Comparison of ENCODE assay signal across 29 cellular contexts in the genomic region with DNA sequence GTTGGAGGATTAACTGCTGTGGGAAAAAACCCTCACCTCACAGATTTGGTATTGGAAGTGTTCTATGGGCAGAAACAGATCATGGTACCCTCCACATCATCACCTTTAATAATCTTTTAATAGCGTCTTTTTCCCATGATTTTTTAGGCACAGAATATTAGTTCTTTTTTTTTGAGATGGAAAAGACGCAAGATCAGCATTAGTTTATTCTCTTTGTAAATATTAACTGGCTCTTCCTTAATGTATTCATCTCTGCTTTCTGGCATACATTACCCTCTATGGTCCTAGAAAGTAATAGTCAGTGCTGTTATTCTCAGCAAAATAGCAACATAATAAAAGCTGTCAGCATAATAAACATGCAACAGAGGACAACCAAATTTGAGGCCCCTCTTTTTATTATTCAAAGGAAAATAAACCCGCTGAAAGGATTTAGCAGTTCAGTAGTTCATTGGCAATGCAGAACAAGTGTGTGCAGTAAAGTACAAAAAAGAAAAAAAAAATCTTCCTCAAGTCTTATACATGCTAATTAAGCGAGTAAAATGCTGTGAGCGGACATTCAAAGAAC. TPM values are rescaled to one million over a fixed set of nuclear protein-coding genes. Genes with fewer than 3 reads are reported as not detected.
"Had no signal": no experiment of that assay in that cellular context is flagged by ENCODE, and none has a peak within 500 bp of the region (broad histone marks: within the 10 kb centered on the region; RNA-seq: fewer than 3 reads in every experiment).

No MANE protein-coding gene starts in this region.

- H3K4me1 ChIP-seq: parathyroid adenoma, psoas muscle, right lobe of liver, thyroid gland, tibial nerve, upper lobe of left lung, vagina had no signal

- DNase-seq: naive thymus-derived CD8-positive, alpha-beta T cell; occipital lobe; ovary; posterior cingulate gyrus; psoas muscle; right cardiac atrium; right lobe of liver; sigmoid colon; small intestine; stimulated activated CD4-positive, alpha-beta T cell treated with anti-CD3 and anti-CD28 coated beads, Interleukin-15, amount 100 ng/mL, for 24 hours; stimulated activated CD4-positive, alpha-beta T cell treated with anti-CD3 and anti-CD28 coated beads, Interleukin-2, amount 100 ng/mL, for 24 hours; stimulated activated CD4-positive, alpha-beta T cell treated with anti-CD3 and anti-CD28 coated beads, Interleukin-2, amount 100 ng/mL, for 48 hours; stimulated activated CD4-positive, alpha-beta T cell treated with anti-CD3 and anti-CD28 coated beads, Interleukin-4, amount 100 ng/mL, for 24 hours; stimulated activated naive B cell treated with anti-CD40 and anti-IgM and Interleukin-4, amounts not matched to agents 10 μg/mL and 1 μg/mL and 100 μg/mL, for 72 hours; stimulated activated naive CD4-positive, alpha-beta T cell treated with Interleukin-2 at 50 U/mL for 16 hours; stomach; thyroid gland; trophoblast cell; upper lobe of left lung had no signal

- H3K27me3 ChIP-seq: ovary, right lobe of liver, sigmoid colon, stomach, thyroid gland, tibial nerve, upper lobe of left lung, vagina had no signal

- H2AFZ ChIP-seq: parathyroid adenoma had no signal

- H3K4me1 Mint-ChIP-seq: naive thymus-derived CD8-positive, alpha-beta T cell; stimulated activated effector memory CD8-positive, alpha-beta T cell treated with anti-CD3 and anti-CD28 coated beads, Interleukin-12 subunit alpha, Interleukin-12 subunit beta, amount 100 ng/mL, for 72 hours; stimulated activated naive B cell treated with anti-CD40 and anti-IgM and Interleukin-4, amounts not matched to agents 10 μg/mL and 1 μg/mL and 100 μg/mL, for 72 hours had no signal

- H3K4me3 ChIP-seq: ovary, psoas muscle, right lobe of liver, sigmoid colon, stomach, thoracic aorta, thyroid gland, tibial nerve, upper lobe of left lung, vagina had no signal

- ATAC-seq: naive thymus-derived CD8-positive, alpha-beta T cell; natural killer cell treated with Interleukin-12 subunit alpha and Interleukin-12 subunit beta and Interleukin-15 and Interleukin-18, amount 100 ng/mL, for 72 hours; psoas muscle; right cardiac atrium; right lobe of liver; stimulated activated effector memory CD8-positive, alpha-beta T cell treated with anti-CD3 and anti-CD28 coated beads, Interleukin-12 subunit alpha, Interleukin-12 subunit beta, amount 100 ng/mL, for 72 hours; stimulated activated naive B cell treated with anti-CD40 and anti-IgM and Interleukin-4, amounts not matched to agents 10 μg/mL and 1 μg/mL and 100 μg/mL, for 72 hours had no signal

- H3K27ac Mint-ChIP-seq: naive thymus-derived CD8-positive, alpha-beta T cell; natural killer cell treated with Interleukin-12 subunit alpha and Interleukin-12 subunit beta and Interleukin-15 and Interleukin-18, amount 100 ng/mL, for 72 hours; progenitor cell of endocrine pancreas; stimulated activated effector memory CD8-positive, alpha-beta T cell treated with anti-CD3 and anti-CD28 coated beads, Interleukin-12 subunit alpha, Interleukin-12 subunit beta, amount 100 ng/mL, for 72 hours; stimulated activated naive B cell treated with anti-CD40 and anti-IgM and Interleukin-4, amounts not matched to agents 10 μg/mL and 1 μg/mL and 100 μg/mL, for 72 hours; stimulated activated naive CD8-positive, alpha-beta T cell treated with anti-CD3 and anti-CD28 coated beads, Interleukin-15, Interleukin-2, amounts not matched to agents 100 ng/mL and 50 ng/mL, for 24 hours had no signal

- H3K27me3 Mint-ChIP-seq: naive thymus-derived CD8-positive, alpha-beta T cell; natural killer cell treated with Interleukin-12 subunit alpha and Interleukin-12 subunit beta and Interleukin-15 and Interleukin-18, amount 100 ng/mL, for 72 hours; progenitor cell of endocrine pancreas; stimulated activated naive B cell treated with anti-CD40 and anti-IgM and Interleukin-4, amounts not matched to agents 10 μg/mL and 1 μg/mL and 100 μg/mL, for 72 hours; stimulated activated naive CD8-positive, alpha-beta T cell treated with anti-CD3 and anti-CD28 coated beads, Interleukin-15, Interleukin-2, amounts not matched to agents 100 ng/mL and 50 ng/mL, for 24 hours had no signal

- H3K9ac ChIP-seq: parathyroid adenoma had no signal

- H3K36me3 Mint-ChIP-seq: naive thymus-derived CD8-positive, alpha-beta T cell; natural killer cell treated with Interleukin-12 subunit alpha and Interleukin-12 subunit beta and Interleukin-15 and Interleukin-18, amount 100 ng/mL, for 72 hours; stimulated activated effector memory CD8-positive, alpha-beta T cell treated with anti-CD3 and anti-CD28 coated beads, Interleukin-12 subunit alpha, Interleukin-12 subunit beta, amount 100 ng/mL, for 72 hours; stimulated activated naive B cell treated with anti-CD40 and anti-IgM and Interleukin-4, amounts not matched to agents 10 μg/mL and 1 μg/mL and 100 μg/mL, for 72 hours had no signal

- H3K9me3 ChIP-seq: ovary, psoas muscle, right lobe of liver, sigmoid colon, stomach, thoracic aorta, thyroid gland, tibial nerve, upper lobe of left lung, vagina had no signal

- FAIRE-seq: small intestine, urothelium cell line had no signal

- H3K9me3 Mint-ChIP-seq: naive thymus-derived CD8-positive, alpha-beta T cell; natural killer cell treated with Interleukin-12 subunit alpha and Interleukin-12 subunit beta and Interleukin-15 and Interleukin-18, amount 100 ng/mL, for 72 hours; stimulated activated naive CD8-positive, alpha-beta T cell treated with anti-CD3 and anti-CD28 coated beads, Interleukin-15, Interleukin-2, amounts not matched to agents 100 ng/mL and 50 ng/mL, for 24 hours had no signal

- H3K27ac ChIP-seq: ovary, parathyroid adenoma, psoas muscle, right lobe of liver, sigmoid colon, stomach, thoracic aorta, thyroid gland, tibial nerve, upper lobe of left lung, vagina had no signal

- H3K4me3 Mint-ChIP-seq: naive thymus-derived CD8-positive, alpha-beta T cell; natural killer cell treated with Interleukin-12 subunit alpha and Interleukin-12 subunit beta and Interleukin-15 and Interleukin-18, amount 100 ng/mL, for 72 hours; stimulated activated effector memory CD8-positive, alpha-beta T cell treated with anti-CD3 and anti-CD28 coated beads, Interleukin-12 subunit alpha, Interleukin-12 subunit beta, amount 100 ng/mL, for 72 hours; stimulated activated naive B cell treated with anti-CD40 and anti-IgM and Interleukin-4, amounts not matched to agents 10 μg/mL and 1 μg/mL and 100 μg/mL, for 72 hours; stimulated activated naive CD8-positive, alpha-beta T cell treated with anti-CD3 and anti-CD28 coated beads, Interleukin-15, Interleukin-2, amounts not matched to agents 100 ng/mL and 50 ng/mL, for 24 hours had no signal

- H3K36me3 ChIP-seq: ovary, right lobe of liver, sigmoid colon, stomach, thoracic aorta, thyroid gland, tibial nerve, upper lobe of left lung, vagina had no signal

RNA-seq across cellular contexts. Expression of a gene that starts 37.5 kb away (rescaled TPM):
- polyA plus RNA-seq: neural cell, ovary, psoas muscle, right cardiac atrium, sigmoid colon, small intestine, stomach had no signal
